Comparison of ENCODE assay signal across 35 cellular contexts in genomic region chr9:126032135-126032534, GRCh38.
"Had no signal": no experiment of that assay in that cellular context is flagged by ENCODE, and none has a peak within 500 bp of the region (broad histone marks: within the 10 kb centered on the region; RNA-seq: fewer than 3 reads in every experiment).

No MANE protein-coding gene starts in this region.

- H3K4me2 ChIP-seq: KMS-11 had no signal

- H3K27ac ChIP-seq: KMS-11 had no signal

- H3K9me3 ChIP-seq: MG63 had no signal

- H3K27me3 ChIP-seq: MG63 had no signal

- DNase-seq: Karpas-422, Kasumi-1, MG63, MM.1S, MV-4-11, NCI-H1048, NCI-H1092, NCI-H1092 treated with DMSO at 0.1 percent for 48 hours, NCI-H1105, NCI-H1105 treated with DMSO at 0.1 percent for 48 hours, NCI-H1417, NCI-H1417 treated with DMSO at 0.1 percent for 48 hours, NCI-H1436, NCI-H1436 treated with DMSO at 0.1 percent for 48 hours, NCI-H146, NCI-H1694, NCI-H1694 treated with DMSO at 0.1 percent for 48 hours, NCI-H187, NCI-H187 treated with DMSO at 0.1 percent for 48 hours, NCI-H1930, NCI-H2029, NCI-H2029 treated with DMSO at 0.1 percent for 48 hours, NCI-H2081, NCI-H2081 treated with DMSO at 0.1 percent for 48 hours, NCI-H2107, NCI-H2171, NCI-H2171 treated with DMSO at 0.1 percent for 48 hours, NCI-H2227 treated with DMSO at 0.1 percent for 48 hours, NCI-H226, NCI-H345, NCI-H446, NCI-H446 treated with DMSO at 0.1 percent for 48 hours, NCI-H510A, NCI-H510A treated with DMSO at 0.1 percent for 48 hours had no signal

- H3K36me3 ChIP-seq: MG63 had no signal

- H3K9ac ChIP-seq: KMS-11 had no signal

- H3K4me3 ChIP-seq: MG63 had no signal
